In genomic region chr7:151082151-151083070, GRCh38 we compare ENCODE assay signal across 8 cellular contexts. TPM values are rescaled to one million over a fixed set of nuclear protein-coding genes. Genes with fewer than 3 reads are reported as not detected.
A peak's percentile ranks its signal among the peaks of the same experiment; 100 is the strongest.
DNase-seq lines count a peak whose midpoint lies in the region; ATAC-seq and TF ChIP-seq lines count a peak whose summit lies in the region.

No MANE protein-coding gene starts in this region.

- H3K79me2 ChIP-seq in KMS-11 (ENCODE audit: insufficient read depth, low read depth): peaks cover 34% of the 10 kb centered on the region

- no peaks in the 10 kb centered on the region for H3K36me3 ChIP-seq in KMS-11 (ENCODE audit: insufficient read depth)
- H3K36me3 ChIP-seq in muscle layer of duodenum (ENCODE audit: control insufficient read depth in 1 of 2, insufficient read depth in 2 of 2, low read length in 2 of 2): peaks cover 0 to under 1% of the 10 kb centered on the region in 2 donors

- DNase-seq in AG04450 (ENCODE audit: low read depth, low spot score) (no peak), choroid plexus epithelial cell (ENCODE audit: low read depth) (no peak), NCI-H146 (lab: John Stamatoyannopoulos, UW) (no peak), DMS79 (lab: John Stamatoyannopoulos, UW) (no peak)

- H4K20me1 ChIP-seq in KMS-11 (ENCODE audit: insufficient read depth): no peaks in the 10 kb centered on the region

- POLR2A ChIA-PET in AG04450 (lab: Yijun Ruan, JAX): no interaction called here

- H3K9ac ChIP-seq in KMS-11: peak overlapping the region; percentile 61; the same call in 1 of the 2 replicates

- no peak overlapping the region for H3K27ac ChIP-seq in AG04450 (ENCODE audit: low read depth, low read length)
- H3K27ac ChIP-seq in KMS-11: peak overlapping the region; percentile 11; the same call in 1 of the 2 replicates
- H3K27ac ChIP-seq in muscle layer of duodenum (ENCODE audit: low read length): peak overlapping the region; percentile 77

- peak overlapping the region; percentile 62 for H3K4me2 ChIP-seq in KMS-11

- H2AFZ ChIP-seq in KMS-11 (ENCODE audit: low read depth): peak overlapping the region; percentile 84; the same call in 1 of the 2 replicates

- ATAC-seq in HG03457 (IDR thresholded peaks at IDR 0.05; ENCODE audit: unreplicated experiment) (no peak), GM18505 (IDR thresholded peaks at IDR 0.05; ENCODE audit: unreplicated experiment) (no peak)

- CTCF ChIA-PET in AG04450 (lab: Charles Lee): interaction anchor here (1.3 kb wide), 1 partner anchor 28 kb away, joined by 3 read pairs; no protein-coding TSS in a partner anchor

- peaks cover 3% of the 10 kb centered on the region; the same call in 1 of the 2 replicates for H3K9me3 ChIP-seq in AG04450 (ENCODE audit: control insufficient read depth, insufficient read depth, low read length)
- no peaks in the 10 kb centered on the region for H3K9me3 ChIP-seq in muscle layer of duodenum (ENCODE audit: control insufficient read depth in 1 of 2, low read length in 2 of 2)

- H3K4me1 ChIP-seq in KMS-11 (ENCODE audit: low read depth, poor library complexity, severe bottlenecking) (peaks cover 43% of the 10 kb centered on the region), muscle layer of duodenum (ENCODE audit: control insufficient read depth in 1 of 2, insufficient read depth in 2 of 2, low read length in 2 of 2) (peaks cover 18 to 51% of the 10 kb centered on the region in 2 donors)

- no peak for TF ChIP-seq POLR2A in GM18505 (IDR thresholded peaks at IDR 0.05; ENCODE audit: borderline replicate concordance, extremely low read depth, insufficient read depth, insufficient read length)

- no peaks in the 10 kb centered on the region for H3K27me3 ChIP-seq in AG04450 (ENCODE audit: control insufficient read depth, insufficient read depth, low read length)
- H3K27me3 ChIP-seq in KMS-11 (ENCODE audit: insufficient read depth, low read depth): no peaks in the 10 kb centered on the region
- H3K27me3 ChIP-seq in muscle layer of duodenum (ENCODE audit: low read depth, low read length): no peaks in the 10 kb centered on the region

- no peak for TF ChIP-seq CTCF in AG04450 (IDR thresholded peaks at IDR 0.05; ENCODE audit: low read depth, low read length)
- no peak for TF ChIP-seq CTCF in KMS-11 (conservative IDR thresholded peaks at IDR 0.05; ENCODE audit: low read depth, low read length)
- TF ChIP-seq CTCF in choroid plexus epithelial cell (conservative IDR thresholded peaks at IDR 0.05; ENCODE audit: low read depth, low read length): no peak

- H3K4me3 ChIP-seq in AG04450 (ENCODE audit: low read depth, low read length): peak overlapping the region; percentile 74
- no peak overlapping the region for H3K4me3 ChIP-seq in KMS-11 (IDR thresholded peaks at IDR 0.05; ENCODE audit: insufficient read depth, low read depth, low read length)
- peak overlapping the region; percentile 77 for H3K4me3 ChIP-seq in choroid plexus epithelial cell (ENCODE audit: low read depth, low read length)
- peak overlapping the region; percentile 74 to 89 for H3K4me3 ChIP-seq in muscle layer of duodenum (ENCODE audit: low read depth in 1 of 2, low read length in 2 of 2)

RNA-seq across cellular contexts. Expression of gene TMUB1, which starts 0.9 kb away (rescaled TPM):
- polyA plus RNA-seq in AG04450 (2011; rRNA removed): 9.7 and 11.3 TPM in 2 replicates
- polyA minus RNA-seq in AG04450 (2011; rRNA and poly(A)+ RNA removed): 2.3 and 3.9 TPM in 2 replicates

RNA-seq across cellular contexts. Expression of gene FASTK, which starts 1.8 kb away (rescaled TPM):
- polyA plus RNA-seq in AG04450 (2011; rRNA removed): 44.1 and 59.9 TPM in 2 replicates
- 45.5 and 61.4 TPM in 2 replicates for polyA minus RNA-seq in AG04450 (2011; rRNA and poly(A)+ RNA removed)

RNA-seq across cellular contexts. Expression of gene AGAP3, which starts 3.9 kb away (rescaled TPM):
- polyA plus RNA-seq in AG04450 (2011; rRNA removed): 41.6 and 44.6 TPM in 2 replicates
- 44.7 and 64.4 TPM in 2 replicates for polyA minus RNA-seq in AG04450 (2011; rRNA and poly(A)+ RNA removed)

RNA-seq across cellular contexts. Expression of gene SLC4A2, which starts 23.0 kb away (rescaled TPM):
- 40.5 and 41.0 TPM in 2 replicates for polyA plus RNA-seq in AG04450 (2011; rRNA removed)
- 49.9 and 58.5 TPM in 2 replicates for polyA minus RNA-seq in AG04450 (2011; rRNA and poly(A)+ RNA removed)

RNA-seq across cellular contexts. Expression of gene CDK5, which starts 24.7 kb away (rescaled TPM):
- 23.8 and 27.2 TPM in 2 replicates for polyA plus RNA-seq in AG04450 (2011; rRNA removed)
- 26.2 and 30.3 TPM in 2 replicates for polyA minus RNA-seq in AG04450 (2011; rRNA and poly(A)+ RNA removed)
